17 cellular contexts compared by ENCODE assay signal in genomic region chr1:198677027-198677426, GRCh38. TPM values are rescaled to one million over a fixed set of nuclear protein-coding genes. Genes with fewer than 3 reads are reported as not detected.
DNase-seq lines count a peak whose midpoint lies in the region; FAIRE-seq and TF ChIP-seq lines count a peak whose summit lies in the region.
"Had no signal": no experiment of that assay in that cellular context is flagged by ENCODE, and none has a peak within 500 bp of the region (broad histone marks: within the 10 kb centered on the region; RNA-seq: fewer than 3 reads in every experiment).

No MANE protein-coding gene starts in this region.

- H3K36me3 ChIP-seq in mammary epithelial cell (ENCODE audit: insufficient read depth, low read length) (no peaks in the 10 kb centered on the region), breast epithelium (no peaks in the 10 kb centered on the region), Peyer's patch (no peaks in the 10 kb centered on the region), kidney (ENCODE audit: control insufficient read depth in 1 of 2, insufficient read depth in 2 of 2, low read length in 2 of 2) (no peaks in the 10 kb centered on the region)

- DNase-seq in mammary epithelial cell = no peak
- no peak for DNase-seq in breast epithelium (ENCODE audit: low spot score in 2 of 2)
- DNase-seq in Peyer's patch = no peak
- peak; percentile 21 for DNase-seq in choroid plexus epithelial cell (ENCODE audit: low read depth)
- no peak for DNase-seq in AG08396 (ENCODE audit: low spot score)
- DNase-seq in NCI-H774 (lab: John Stamatoyannopoulos, UW) = no peak
- no peak for DNase-seq in HuH-7 (ENCODE audit: low spot score)
- no peak for DNase-seq in kidney
- DNase-seq: AML-193; cortex of kidney; H9; mucosa of descending colon; NCI-H1092 treated with DMSO at 0.1 percent for 48 hours; SIG-M5; stimulated activated CD4-positive, alpha-beta T cell treated with anti-CD3 and anti-CD28 coated beads, Interleukin-2, amount 100 ng/mL, for 24 hours had no signal

- H3K27ac ChIP-seq in mammary epithelial cell (ENCODE audit: insufficient read depth, low read depth, low read length) = no peak overlapping the region
- no peak overlapping the region for H3K27ac ChIP-seq in breast epithelium
- peak overlapping the region in 3 of 4 donors; percentile 15 to 80 (median 78) for H3K27ac ChIP-seq in Peyer's patch
- H3K27ac ChIP-seq in kidney (ENCODE audit: low read depth in 2 of 2, low read length in 2 of 2) = no peak overlapping the region

- H3K79me2 ChIP-seq in mammary epithelial cell (ENCODE audit: insufficient read depth, low read length) = no peaks in the 10 kb centered on the region

- peaks cover 12% of the 10 kb centered on the region for H3K4me1 ChIP-seq in mammary epithelial cell (ENCODE audit: insufficient read depth, low read length)
- no peaks in the 10 kb centered on the region for H3K4me1 ChIP-seq in breast epithelium
- H3K4me1 ChIP-seq in Peyer's patch = peaks cover 0 to 9% (median 1%) of the 10 kb centered on the region in 4 donors
- H3K4me1 ChIP-seq in kidney (ENCODE audit: control insufficient read depth in 1 of 2, insufficient read depth in 1 of 2, low read depth in 1 of 2, low read length in 2 of 2) = no peaks in the 10 kb centered on the region

- no peak overlapping the region for H3K4me3 ChIP-seq in mammary epithelial cell (replicated peaks in 1 of 3; ENCODE audit: insufficient read depth in 1 of 3, low read depth in 2 of 3, low read length in 3 of 3)
- H3K4me3 ChIP-seq in breast epithelium = no peak overlapping the region
- no peak overlapping the region for H3K4me3 ChIP-seq in Peyer's patch
- no peak overlapping the region for H3K4me3 ChIP-seq in choroid plexus epithelial cell (ENCODE audit: low read depth, low read length)
- no peak overlapping the region for H3K4me3 ChIP-seq in kidney (ENCODE audit: low read length in 2 of 2)
- H3K4me3 ChIP-seq: mucosa of descending colon had no signal

- FAIRE-seq in kidney (lab: Jason Lieb, UNC) = no peak
- FAIRE-seq: HTR-8/SVneo had no signal

- in situ Hi-C loops in mammary epithelial cell (cut with MboI; ENCODE audit: low sequenced_read_pairs in 2 of 2) = loop anchor here (25.0 kb wide), 4 partner anchors 215 to 1140 kb away; partner anchors contain the start of genes C1orf53 (in 1 of the 2) and LHX9 (in 1 of the 2)

- H3K9ac ChIP-seq in mammary epithelial cell (ENCODE audit: insufficient read depth, low read length) (no peak overlapping the region), kidney (ENCODE audit: low read length in 2 of 2) (no peak overlapping the region)

- WGBS in mammary epithelial cell (ENCODE audit: low coverage, missing lambda C conversion rate) = 71% methylated on average over 1 of the region's 1 CpG

- TF ChIP-seq CTCF in mammary epithelial cell (conservative IDR thresholded peaks at IDR 0.05 in 1 of 2, IDR thresholded peaks at IDR 0.05 in 1 of 2; ENCODE audit: extremely low read depth in 1 of 2, insufficient read depth in 1 of 2, low read depth in 1 of 2, low read length in 2 of 2) = no peak
- no peak for TF ChIP-seq CTCF in breast epithelium (IDR thresholded peaks at IDR 0.05)
- TF ChIP-seq CTCF in Peyer's patch (IDR thresholded peaks at IDR 0.05) = no peak
- TF ChIP-seq CTCF in choroid plexus epithelial cell (conservative IDR thresholded peaks at IDR 0.05; ENCODE audit: low read depth, low read length) = no peak
- no peak for TF ChIP-seq CTCF in kidney (IDR thresholded peaks at IDR 0.05; ENCODE audit: borderline replicate concordance, extremely low read depth, insufficient read depth)

- TF ChIP-seq POLR2A in breast epithelium (IDR thresholded peaks at IDR 0.05) (no peak), Peyer's patch (IDR thresholded peaks at IDR 0.05) (no peak)

- H3K9me3 ChIP-seq in mammary epithelial cell (replicated peaks; ENCODE audit: insufficient read depth, low read length) (no peaks in the 10 kb centered on the region), breast epithelium (no peaks in the 10 kb centered on the region), Peyer's patch (no peaks in the 10 kb centered on the region), kidney (ENCODE audit: control insufficient read depth in 1 of 2, low read length in 2 of 2) (no peaks in the 10 kb centered on the region)
- H3K9me3 ChIP-seq: mucosa of descending colon had no signal

- dilution Hi-C loops in mammary epithelial cell (cut with HindIII; ENCODE audit: low sequenced_read_pairs) = no loop called here

- CTCF ChIA-PET in mammary epithelial cell (lab: Charles Lee; ENCODE audit: low non-redundant PET) = no interaction called here

- H2AFZ ChIP-seq in mammary epithelial cell (ENCODE audit: low read depth, low read length) = peak overlapping the region; percentile 11

- no peak overlapping the region for H3K4me2 ChIP-seq in mammary epithelial cell (ENCODE audit: insufficient read depth, low read depth, low read length)

- intact Hi-C loops in mammary epithelial cell (cut with micrococcal nuclease) = loop anchor here (5.0 kb wide), 1 partner anchor 315 kb away; no protein-coding TSS in a partner anchor
- intact Hi-C loops in breast epithelium (cut with DNase I; ENCODE audit: low total_unique reads) = no loop called here
- intact Hi-C loops in kidney (cut with DNase I) = no loop called here

- BruUV-seq in mammary epithelial cell (replicated peaks; lab: Mats Ljungman, UMichigan) = no TSS peak

- no peaks in the 10 kb centered on the region for H4K20me1 ChIP-seq in mammary epithelial cell (ENCODE audit: insufficient read depth, low read length)

- H3K27me3 ChIP-seq in mammary epithelial cell (ENCODE audit: insufficient read depth, low read length) (no peaks in the 10 kb centered on the region), breast epithelium (no peaks in the 10 kb centered on the region), Peyer's patch (no peaks in the 10 kb centered on the region)

RNA-seq across cellular contexts. Expression of gene PTPRC, which starts 38.2 kb away (rescaled TPM):
- total RNA-seq in mammary epithelial cell (under 1 TPM in 1 of 2 donors, not detected in 1; under 0.01 TPM), breast epithelium (10 to 100 TPM; 22.0 to 36.0 (median 35.7) TPM), Peyer's patch (100 to 1,000 TPM in 1 of 4 donors, 10 to 100 TPM in 3; 13.3 to 127 (median 22.1) TPM), kidney (60.2 TPM)
- polyA plus RNA-seq in mammary epithelial cell (not detected), kidney (ENCODE audit: insufficient read depth, low read depth, low replicate concordance) (1.4 TPM)
- not detected for polyA minus RNA-seq in mammary epithelial cell
- total RNA-seq: H9, NCI-H460 had no signal

Comparison
In these comparisons a context has a peak if more than half of its experiments do, and no peak if none do; other contexts are left out.
1. RNA of gene PTPRC, which starts 38.2 kb away (total RNA-seq): 60.2 TPM in kidney (single experiment), 22.0 to 36.0 TPM in breast epithelium and 13.3 to 127 TPM in Peyer's patch; under 0.01 TPM in mammary epithelial cell; every median in the first group is over 10 times any median in the second.
2. H3K27ac ChIP-seq: peak in Peyer's patch (3 of 4); none in mammary epithelial cell (single experiment), breast epithelium (0 of 2) and kidney (0 of 2).